In genomic region chr12:116598341-116599284, GRCh38 we compare ENCODE assay signal across 8 cellular contexts. TPM values are rescaled to one million over a fixed set of nuclear protein-coding genes. Genes with fewer than 3 reads are reported as not detected.
A peak's percentile ranks its signal among the peaks of the same experiment; 100 is the strongest.
DNase-seq lines count a peak whose midpoint lies in the region; ATAC-seq and TF ChIP-seq lines count a peak whose summit lies in the region.

No MANE protein-coding gene starts in this region.

- ATAC-seq in WTC11 (no peak), gastrocnemius medialis (peak; percentile 21 to 26)

- no peaks in the 10 kb centered on the region for H3K36me3 Mint-ChIP-seq in WTC11

- peak overlapping the region; percentile 74 for H3K4me2 ChIP-seq in hepatocyte

- in situ Hi-C loops in gastrocnemius medialis (cut with MboI; ENCODE audit: low sequenced_read_pairs in 4 of 4) (loop anchor here in 2 of 4 donors (10.0 kb wide), 2 partner anchors 54 to 604 kb away; no protein-coding TSS in a partner anchor), G401 (cut with HindIII; ENCODE audit: low sequenced_read_pairs) (no loop called here)

- H3K27me3 ChIP-seq in hepatocyte (no peaks in the 10 kb centered on the region), gastrocnemius medialis (no peaks in the 10 kb centered on the region)

- peak overlapping the region; percentile 5 for H2AFZ ChIP-seq in hepatocyte

- no peaks in the 10 kb centered on the region for H3K79me2 ChIP-seq in hepatocyte

- H3K4me1 Mint-ChIP-seq in WTC11 = peaks cover 36% of the 10 kb centered on the region

- no peak overlapping the region for H3K4me3 ChIP-seq in hepatocyte
- peak overlapping the region; percentile 46 to 66 (median 49) for H3K4me3 ChIP-seq in gastrocnemius medialis

- H3K36me3 ChIP-seq in hepatocyte (replicated peaks; ENCODE audit: insufficient read depth, low read depth) (no peaks in the 10 kb centered on the region), gastrocnemius medialis (no peaks in the 10 kb centered on the region)

- H3K9me2 ChIP-seq in hepatocyte (replicated peaks; ENCODE audit: insufficient read depth) = no peaks in the 10 kb centered on the region

- WGBS in hepatocyte (ENCODE audit: low lambda C conversion rate, missing lambda C conversion rate) = 45% methylated on average over 22 of the region's 22 CpGs

- H3K27ac ChIP-seq in hepatocyte (peak overlapping the region; percentile 66), gastrocnemius medialis (peak overlapping the region; percentile 68 to 82 (median 78))

- no peak overlapping the region for H3K4me3 Mint-ChIP-seq in WTC11

- no peak for TF ChIP-seq CTCF in WTC11 (IDR thresholded peaks at IDR 0.05)
- TF ChIP-seq CTCF in hepatocyte (IDR thresholded peaks at IDR 0.05; ENCODE audit: poor library complexity) = no peak
- no peak for TF ChIP-seq CTCF in gastrocnemius medialis (IDR thresholded peaks at IDR 0.05 in 4 of 5, conservative IDR thresholded peaks at IDR 0.05 in 1 of 5)

- H3K4me1 ChIP-seq in hepatocyte (ENCODE audit: insufficient read depth) = peaks cover 24% of the 10 kb centered on the region
- H3K4me1 ChIP-seq in gastrocnemius medialis = peaks cover 14 to 20% of the 10 kb centered on the region in 2 donors

- H3K27ac Mint-ChIP-seq in WTC11 = 0 out of 2 replicates have a peak overlapping the region, but pooled peaks have one; percentile 48

- POLR2A ChIA-PET in WTC11 (lab: Charles Lee) = interaction anchor here (0.9 kb wide), 2 partner anchors 93 to 281 kb away, joined by 3 to 4 read pairs; no protein-coding TSS in a partner anchor

- DNase-seq in EH (ENCODE audit: low read depth) (peak; percentile 43), WTC11 (ENCODE audit: low spot score) (no peak), hepatocyte (ENCODE audit: low spot score) (peak; percentile 50), gastrocnemius medialis (no peak), NOMO-1 treated with DMSO at 0.1 percent for 48 hours (lab: John Stamatoyannopoulos, UW; ENCODE audit: unreplicated experiment) (no peak), G401 (ENCODE audit: low spot score) (no peak), GOT3 (lab: John Stamatoyannopoulos, UW) (no peak)
- DNase-seq in activated CD8-positive, alpha-beta memory T cell treated with anti-CD3 and anti-CD28 coated beads, Interleukin-2, amount 50 U/mL, for 48 hours = no peak

- CTCF ChIA-PET in WTC11 (lab: Charles Lee) = interaction anchor here (0.5 to 2.6 kb wide), 14 partner anchors 8 to 675 kb away, joined by 3 to 12 read pairs (median 4); partner anchors contain the start of gene MAP1LC3B2

- no peak for TF ChIP-seq POLR2A in gastrocnemius medialis (IDR thresholded peaks at IDR 0.05)

- intact Hi-C loops in gastrocnemius medialis (cut with DNase I; ENCODE audit: low total_unique reads) = loop anchor here (1.0 to 10.0 kb wide), 5 partner anchors 66 to 597 kb away; no protein-coding TSS in a partner anchor

- H4K20me1 ChIP-seq in hepatocyte (ENCODE audit: insufficient read depth, poor library complexity, severe bottlenecking) = no peaks in the 10 kb centered on the region

- no peaks in the 10 kb centered on the region for H3K9me3 Mint-ChIP-seq in WTC11

- H3K27me3 Mint-ChIP-seq in WTC11 (ENCODE audit: low read depth) = no peaks in the 10 kb centered on the region

- H3K9me3 ChIP-seq in hepatocyte (ENCODE audit: low read depth) = no peaks in the 10 kb centered on the region
- no peaks in the 10 kb centered on the region for H3K9me3 ChIP-seq in gastrocnemius medialis

TF ChIP-seq in WTC11, 78 proteins besides CTCF, POLR2A, EP300 and RAD21:
- TF ChIP-seq RELA (CRISPR knock-in tag; IDR thresholded peaks at IDR 0.05; ENCODE audit: borderline replicate concordance) = no peak

RNA-seq across cellular contexts. Expression of gene MAP1LC3B2, which starts 39.4 kb away (rescaled TPM):
- total RNA-seq in WTC11 (2021) = 2.2 to 3.0 TPM (median 2.5 TPM) in 3 replicates
- 0.60 TPM in 1 of 2 replicates, not detected in the other for total RNA-seq in hepatocyte
- 3.3 and 5.3 TPM in 2 replicates for polyA plus RNA-seq in hepatocyte
- total RNA-seq in gastrocnemius medialis = 1 to 10 TPM in 3 of 4 donors, under 1 TPM in 1; 0.68 to 2.5 (median 1.4) TPM
- 0.34 TPM in 1 of 2 replicates, not detected in the other for total RNA-seq in G401 (2014; rRNA removed; shearing (Covaris generic))

Comparison
In these comparisons a context has a peak if more than half of its experiments do, and no peak if none do; other contexts are left out.
1. DNase-seq: peak in EH (single experiment) and hepatocyte (single experiment); none in WTC11 (single experiment), gastrocnemius medialis (0 of 2), NOMO-1 treated with DMSO at 0.1 percent for 48 hours (single experiment), G401 (single experiment), activated CD8-positive, alpha-beta memory T cell treated with anti-CD3 and anti-CD28 coated beads, Interleukin-2, amount 50 U/mL, for 48 hours (single experiment) and GOT3 (single experiment).